ENCODE assay signal across 15 cellular contexts in the genomic region with DNA sequence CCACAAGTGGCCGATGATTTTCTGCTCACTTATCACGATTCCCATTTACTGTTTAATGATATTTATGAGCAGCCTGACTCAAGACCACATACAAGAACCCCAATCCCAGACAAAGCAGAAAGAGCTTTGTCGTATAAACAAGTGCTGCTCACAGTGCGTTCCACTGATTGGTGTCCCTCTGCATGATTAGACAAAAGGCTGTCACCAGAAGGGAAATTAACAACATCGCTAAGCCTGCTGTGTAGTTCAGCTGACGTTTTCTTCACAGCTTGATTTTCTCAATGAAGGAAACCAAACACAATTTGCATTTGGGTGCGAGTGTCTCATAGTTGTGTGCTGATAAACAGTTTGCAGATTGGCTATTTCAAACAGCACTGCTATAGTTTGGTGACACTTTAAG.
"Had no signal": no experiment of that assay in that cellular context is flagged by ENCODE, and none has a peak within 500 bp of the region (broad histone marks: within the 10 kb centered on the region; RNA-seq: fewer than 3 reads in every experiment).

No MANE protein-coding gene starts in this region.

- ATAC-seq: activated CD8-positive, alpha-beta T cell treated with anti-CD3 and anti-CD28 coated beads, Interleukin-2, amount 10 ng/mL, durations not matched to agents 7 days and 5 days had no signal

- H3K4me1 ChIP-seq: upper lobe of left lung had no signal

- DNase-seq: activated CD4-positive, alpha-beta T cell treated with anti-CD3 and anti-CD28 coated beads, Interleukin-2, amount 50 U/mL, for 1 hour; activated CD4-positive, CD25-positive, alpha-beta regulatory T cell treated with anti-CD3 and anti-CD28 coated beads, Interleukin-2, amount 50 U/mL, for 72 hours; activated CD8-positive, alpha-beta T cell treated with anti-CD3 and anti-CD28 coated beads, Interleukin-2, amount 10 ng/mL, durations not matched to agents 7 days and 5 days; activated gamma-delta T cell treated with Interleukin-2 at 50 U/mL for 16 hours; anterior cingulate cortex; brain microvascular endothelial cell; hippocampal formation; kidney glomerular epithelial cell; nucleus accumbens; SK-N-SH; stimulated activated CD4-positive, alpha-beta T cell treated with anti-CD3 and anti-CD28 coated beads, Interleukin-4, amount 100 ng/mL, for 24 hours; stimulated activated naive CD4-positive, alpha-beta T cell treated with Interleukin-2 at 50 U/mL for 16 hours; upper lobe of left lung had no signal

- H3K27ac ChIP-seq: brain microvascular endothelial cell, epithelial cell of prostate, upper lobe of left lung, VCaP had no signal

- H3K4me2 ChIP-seq: SK-N-SH had no signal

- H3K9ac ChIP-seq: SK-N-SH had no signal

- H3K9me3 ChIP-seq: SK-N-SH, upper lobe of left lung had no signal

- H3K9me2 ChIP-seq: SK-N-SH had no signal

- H3K27me3 ChIP-seq: brain microvascular endothelial cell, upper lobe of left lung had no signal

- H3K4me3 ChIP-seq: upper lobe of left lung had no signal
